1 cellular context compared by ENCODE assay signal in genomic region chr4:84324303-84324702, GRCh38.
TF ChIP-seq lines count a peak whose summit lies in the region.

No MANE protein-coding gene starts in this region.

TF ChIP-seq in H1, 55 proteins besides CTCF, POLR2A, EP300 and RAD21 (continued from another document):
- TF ChIP-seq CHD7 (IDR thresholded peaks at IDR 0.05; ENCODE audit: insufficient replicate concordance, low read length), result peak; percentile 67
- TF ChIP-seq SP2 (IDR thresholded peaks at IDR 0.05; ENCODE audit: low read length), result no peak
- 0 out of 2 replicates have a peak, but pooled peaks have one; percentile 9 for TF ChIP-seq RBBP5 (IDR thresholded peaks at IDR 0.05; ENCODE audit: borderline replicate concordance, low read depth, low read length)
- TF ChIP-seq EZH2 (IDR thresholded peaks at IDR 0.05; ENCODE audit: low read depth, low read length, severe bottlenecking), result no peak
- TF ChIP-seq TEAD4 (IDR thresholded peaks at IDR 0.05; ENCODE audit: low read depth, low read length), result 0 out of 2 replicates have a peak, but pooled peaks have one; percentile 14
- TF ChIP-seq RFX5 (IDR thresholded peaks at IDR 0.05; ENCODE audit: borderline replicate concordance, low read depth, low read length), result no peak
- TF ChIP-seq ASH2L (IDR thresholded peaks at IDR 0.05; ENCODE audit: low read length), result no peak
